In the genomic region with DNA sequence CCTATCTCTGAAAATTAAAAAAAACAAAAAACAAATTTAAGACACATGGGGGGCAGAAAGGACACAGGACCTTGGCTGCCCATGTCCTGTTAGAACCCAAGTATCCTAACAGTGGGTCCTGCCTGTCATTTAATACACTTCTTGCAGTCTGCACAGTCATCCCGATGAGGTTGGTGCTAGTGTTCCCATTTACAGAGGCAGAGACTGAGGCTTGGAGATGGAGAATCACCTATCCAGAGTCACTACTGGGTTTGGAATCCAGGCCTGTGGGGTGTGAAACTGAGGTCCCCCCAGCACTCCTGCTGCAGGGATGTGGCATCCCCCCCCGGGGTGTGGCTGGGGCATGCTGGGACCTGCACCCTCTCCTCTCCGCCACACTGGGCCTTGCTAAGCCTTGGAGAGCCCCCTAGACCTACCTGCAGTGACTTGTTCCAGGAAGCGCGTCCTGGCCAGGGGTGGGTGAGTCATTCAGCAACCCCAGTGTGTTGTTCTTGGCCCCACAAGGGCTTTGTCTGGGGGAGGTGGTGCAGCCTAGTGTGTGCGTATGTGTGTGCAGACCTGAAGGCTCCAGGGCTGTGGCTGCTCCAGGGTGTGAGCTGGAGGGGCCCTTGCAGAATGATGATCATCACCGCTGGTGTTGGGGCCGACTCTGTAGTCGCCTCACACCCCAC, we compare ENCODE assay signal across 8 cellular contexts. TPM values are rescaled to one million over a fixed set of nuclear protein-coding genes. Genes with fewer than 3 reads are reported as not detected.
DNase-seq lines count a peak whose midpoint lies in the region; ATAC-seq, FAIRE-seq and TF ChIP-seq lines count a peak whose summit lies in the region.

No MANE protein-coding gene starts in this region.

- H4K5ac ChIP-seq in H9 (ENCODE audit: insufficient read length, low read depth, low read length): no peak overlapping the region

- H3K4ac ChIP-seq in H9 (ENCODE audit: low read depth, low read length): no peak overlapping the region

- no peak overlapping the region for H3K18ac ChIP-seq in H9 (ENCODE audit: insufficient read length, low read depth, low read length)

- H2BK12ac ChIP-seq in H9 (ENCODE audit: insufficient read length, low read depth, low read length): no peak overlapping the region

- no TSS peak for BruUV-seq in endothelial cell of umbilical vein (replicated peaks; lab: Mats Ljungman, UMichigan)

- peak overlapping the region in 1 of 3 experiments; percentile 44; a peak in 2 of 7 replicates for H3K27ac Mint-ChIP-seq in H9

- H3K9me3 Mint-ChIP-seq in H9: no peaks in the 10 kb centered on the region

- H3K23me2 ChIP-seq in H9 (ENCODE audit: insufficient read length, low read depth, low read length, poor library complexity, severe bottlenecking): peaks cover 3% of the 10 kb centered on the region

- H4K91ac ChIP-seq in H9 (ENCODE audit: insufficient read length, low read depth, low read length): no peak overlapping the region

- dilution Hi-C loops in endothelial cell of umbilical vein (cut with MboI; ENCODE audit: extremely low pct_ligation_motif_present, low sequenced_read_pairs): no loop called here

- no peak overlapping the region for H4K8ac ChIP-seq in H9 (replicated peaks; ENCODE audit: insufficient read length, low read depth, low read length)

- H3K4me3 ChIP-seq in endothelial cell of umbilical vein (replicated peaks in 1 of 3; ENCODE audit: insufficient read depth in 1 of 3, low read depth in 1 of 3, low read length in 3 of 3) (no peak overlapping the region), coronary artery (no peak overlapping the region)

- H2BK15ac ChIP-seq in H9 (ENCODE audit: low read depth, low read length): no peak overlapping the region

- no peaks in the 10 kb centered on the region for H3K79me1 ChIP-seq in H9 (ENCODE audit: insufficient read depth, low read depth, low read length, poor library complexity, severe bottlenecking)

- intact Hi-C loops in endothelial cell of umbilical vein (cut with micrococcal nuclease): no loop called here

- no peak overlapping the region for H3K4me3 Mint-ChIP-seq in H9

- H2AK5ac ChIP-seq in H9 (ENCODE audit: insufficient read length, low read length): no peak overlapping the region

- H3K9ac ChIP-seq in endothelial cell of umbilical vein (replicated peaks; ENCODE audit: extremely low read depth, insufficient read depth, low read length): no peak overlapping the region
- H3K9ac ChIP-seq in H9 (ENCODE audit: extremely low read depth, insufficient read length, low read length): no peak overlapping the region

- H3K27me3 ChIP-seq in endothelial cell of umbilical vein (ENCODE audit: control insufficient read depth in 2 of 2, insufficient read depth in 2 of 2, low read length in 2 of 2): no peaks in the 10 kb centered on the region
- no peaks in the 10 kb centered on the region for H3K27me3 ChIP-seq in H9 (ENCODE audit: insufficient read depth, low read length)

- H3K27me3 Mint-ChIP-seq in H9 (ENCODE audit: low read depth): no peaks in the 10 kb centered on the region

- no peak for TF ChIP-seq POLR2A in endothelial cell of umbilical vein (IDR thresholded peaks at IDR 0.05; ENCODE audit: low read depth, low read length)

- TF ChIP-seq CTCF in RWPE1 (conservative IDR thresholded peaks at IDR 0.05; ENCODE audit: low read depth) (no peak), endothelial cell of umbilical vein (IDR thresholded peaks at IDR 0.05; ENCODE audit: extremely low read depth in 1 of 2, insufficient read depth in 1 of 2, low read depth in 1 of 2, low read length in 2 of 2) (no peak), coronary artery (IDR thresholded peaks at IDR 0.05) (no peak), H9 (conservative IDR thresholded peaks at IDR 0.05) (no peak)

- H2BK20ac ChIP-seq in H9 (ENCODE audit: low read depth, low read length, poor library complexity, severe bottlenecking): no peak overlapping the region

- H3K9me1 ChIP-seq in endothelial cell of umbilical vein (replicated peaks; ENCODE audit: control insufficient read depth, extremely low read depth, insufficient read depth, low read length): no peaks in the 10 kb centered on the region

- H2BK120ac ChIP-seq in H9 (ENCODE audit: low read depth, low read length, poor library complexity, severe bottlenecking): no peak overlapping the region

- no peak overlapping the region for H3K56ac ChIP-seq in H9 (ENCODE audit: insufficient read length, low read depth, low read length)

- no peak overlapping the region for H3K4me2 ChIP-seq in endothelial cell of umbilical vein (ENCODE audit: insufficient read depth, low read length)
- no peak overlapping the region for H3K4me2 ChIP-seq in H9 (ENCODE audit: insufficient read depth, insufficient read length, low read length)

- H3K79me2 ChIP-seq in endothelial cell of umbilical vein (ENCODE audit: control insufficient read depth, insufficient read depth, low read length): no peaks in the 10 kb centered on the region
- H3K79me2 ChIP-seq in H9 (ENCODE audit: insufficient read depth, low read length): no peaks in the 10 kb centered on the region

- no peak overlapping the region; the same call in 1 of the 2 replicates for H3K14ac ChIP-seq in H9 (ENCODE audit: insufficient read depth, low read length)

- DNase-seq in RWPE1 (ENCODE audit: low spot score): peak; percentile 100
- DNase-seq in endothelial cell of umbilical vein (ENCODE audit: low read depth, low spot score): peak; percentile 63
- peak; percentile 26 for DNase-seq in stimulated activated CD8-positive, alpha-beta memory T cell treated with anti-CD3 and anti-CD28 coated beads, Interleukin-7, amount 100 ng/mL, for 24 hours (ENCODE audit: low read depth)
- no peak for DNase-seq in dedifferentiated amniotic fluid mesenchymal stem cell (ENCODE audit: extremely low spot score)
- DNase-seq in coronary artery (ENCODE audit: low spot score): no peak
- no peak for DNase-seq in H9

- peaks cover 0 to 4% (median 0%) of the 10 kb centered on the region in 3 experiments; a peak in 2 of 7 replicates for H3K36me3 Mint-ChIP-seq in H9 (ENCODE audit: insufficient read depth in 1 of 3, low read depth in 3 of 3)

- CTCF ChIA-PET in RWPE1 (lab: Yijun Ruan, JAX) (interaction anchor here (0.5 to 0.7 kb wide), 4 partner anchors 50 to 445 kb away, joined by 3 to 5 read pairs (median 4); no protein-coding TSS in a partner anchor), endothelial cell of umbilical vein (lab: Charles Lee) (no interaction called here)

- H2AFZ ChIP-seq in endothelial cell of umbilical vein (ENCODE audit: low read depth, low read length): no peak overlapping the region
- H2AFZ ChIP-seq in H9 (ENCODE audit: low read length): no peak overlapping the region

- no peak overlapping the region for H3T11ph ChIP-seq in H9 (ENCODE audit: low read length)

- H3K27ac ChIP-seq in RWPE1: peak overlapping the region; percentile 97
- no peak overlapping the region for H3K27ac ChIP-seq in endothelial cell of umbilical vein (ENCODE audit: insufficient read depth, low read depth, low read length)
- no peak overlapping the region for H3K27ac ChIP-seq in coronary artery
- H3K27ac ChIP-seq in H9 (ENCODE audit: insufficient read length, low read depth, low read length): no peak overlapping the region

- H3K9me3 ChIP-seq in endothelial cell of umbilical vein (replicated peaks; ENCODE audit: control insufficient read depth, insufficient read depth, low read length) (no peaks in the 10 kb centered on the region), H9 (ENCODE audit: control insufficient read depth, low read depth, low read length) (no peaks in the 10 kb centered on the region)

- no peaks in the 10 kb centered on the region for H3K36me3 ChIP-seq in endothelial cell of umbilical vein (ENCODE audit: control insufficient read depth in 2 of 2, extremely low read depth in 1 of 2, insufficient read depth in 2 of 2, low read length in 2 of 2)

- H2BK5ac ChIP-seq in H9 (ENCODE audit: insufficient read length, low read length): no peak overlapping the region

- H3K23ac ChIP-seq in H9 (ENCODE audit: insufficient read length, low read depth, low read length): no peak overlapping the region

- H4K20me1 ChIP-seq in endothelial cell of umbilical vein (replicated peaks; ENCODE audit: control insufficient read depth, extremely low read depth, insufficient read depth, low read length) (no peaks in the 10 kb centered on the region), H9 (ENCODE audit: control insufficient read depth, insufficient read depth, insufficient read length) (no peaks in the 10 kb centered on the region)

- FAIRE-seq in endothelial cell of umbilical vein (lab: Jason Lieb, UNC): peak; percentile 58

- POLR2A ChIA-PET in RWPE1 (lab: Yijun Ruan, JAX; ENCODE audit: low non-redundant PET): no interaction called here
- POLR2A ChIA-PET in endothelial cell of umbilical vein (lab: Charles Lee): no interaction called here

- ATAC-seq in GM18873 (IDR thresholded peaks at IDR 0.05; ENCODE audit: low FRiP score, unreplicated experiment): peak; percentile 89
- ATAC-seq in HG02623 (IDR thresholded peaks at IDR 0.05; ENCODE audit: unreplicated experiment): peak; percentile 94

- peaks cover 9 to 14% of the 10 kb centered on the region in 2 experiments; a peak in 3 of 4 replicates for H3K4me1 Mint-ChIP-seq in H9

- H3K4me1 ChIP-seq in endothelial cell of umbilical vein (ENCODE audit: control insufficient read depth, extremely low read depth, insufficient read depth, low read length) (peaks cover 5% of the 10 kb centered on the region), H9 (ENCODE audit: insufficient read depth, low read length) (no peaks in the 10 kb centered on the region)

- WGBS in H9 (ENCODE audit: extremely low coverage, insufficient read length, low lambda C conversion rate): no CpG with 5 or more reads among the region's 9 CpGs

TF ChIP-seq in endothelial cell of umbilical vein, 7 proteins besides CTCF, POLR2A, EP300 and RAD21:
- TF ChIP-seq POLR2AphosphoS5 (IDR thresholded peaks at IDR 0.05; ENCODE audit: insufficient read depth, low read depth, low read length) (peak; percentile 32), FOS (IDR thresholded peaks at IDR 0.05; ENCODE audit: borderline replicate concordance, insufficient read depth, low read length) (peak; percentile 32)
- TF ChIP-seq, protein P1, sequence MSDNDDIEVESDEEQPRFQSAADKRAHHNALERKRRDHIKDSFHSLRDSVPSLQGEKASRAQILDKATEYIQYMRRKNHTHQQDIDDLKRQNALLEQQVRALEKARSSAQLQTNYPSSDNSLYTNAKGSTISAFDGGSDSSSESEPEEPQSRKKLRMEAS (IDR thresholded peaks at IDR 0.05; ENCODE audit: insufficient read depth, insufficient read length): no peak

RNA-seq across cellular contexts. Expression of a gene that starts 49.7 kb away (rescaled TPM):
- 0.85 and 1.5 TPM in 2 replicates for total RNA-seq in endothelial cell of umbilical vein
- 1.0 and 1.2 TPM in 2 replicates for polyA plus RNA-seq in endothelial cell of umbilical vein
- 1.2 and 2.4 TPM in 2 replicates for polyA plus RNA-seq in endothelial cell of umbilical vein (2011; cell fraction: cytosol; rRNA removed)
- polyA plus RNA-seq in endothelial cell of umbilical vein (2011; cell fraction: nucleus; rRNA removed): 1.0 and 2.4 TPM in 2 replicates
- 4.4 and 6.2 TPM in 2 replicates for polyA plus RNA-seq in endothelial cell of umbilical vein (2012)
- 0.49 and 2.9 TPM in 2 replicates for polyA minus RNA-seq in endothelial cell of umbilical vein
- not detected for polyA minus RNA-seq in endothelial cell of umbilical vein (2011; cell fraction: cytosol; rRNA and poly(A)+ RNA removed)
- polyA minus RNA-seq in endothelial cell of umbilical vein (2011; cell fraction: nucleus; rRNA and poly(A)+ RNA removed): 0.72 and 1.1 TPM in 2 replicates
- 16.9 and 21.4 TPM in 2 replicates for total RNA-seq in H9 (2021)

Comparison
In these comparisons a context has a peak if more than half of its experiments do, and no peak if none do; other contexts are left out.
1. DNase-seq: peak in RWPE1 (single experiment), endothelial cell of umbilical vein (single experiment) and stimulated activated CD8-positive, alpha-beta memory T cell treated with anti-CD3 and anti-CD28 coated beads, Interleukin-7, amount 100 ng/mL, for 24 hours (single experiment); none in dedifferentiated amniotic fluid mesenchymal stem cell (single experiment), coronary artery (single experiment) and H9 (single experiment).